In genomic region chr6:10837997-10838793, GRCh38 we compare ENCODE assay signal across 8 cellular contexts. TPM values are rescaled to one million over a fixed set of nuclear protein-coding genes. Genes with fewer than 3 reads are reported as not detected.
DNase-seq lines count a peak whose midpoint lies in the region; ATAC-seq, FAIRE-seq and TF ChIP-seq lines count a peak whose summit lies in the region.

Gene MAK (minus strand): TSS chr6:10838539. CDS start chr6:10830648, 7,891 bp downstream.

- H3K36me3 Mint-ChIP-seq in immature natural killer cell: no peaks in the 10 kb centered on the region

- H3K79me2 ChIP-seq in ACC112 (ENCODE audit: control insufficient read depth, insufficient read depth, low read length, unreplicated experiment): no peaks in the 10 kb centered on the region

- no peak for TF ChIP-seq CTCF in WERI-Rb-1 (IDR thresholded peaks at IDR 0.05; ENCODE audit: low read depth, low read length)
- no peak for TF ChIP-seq CTCF in bronchial epithelial cell (IDR thresholded peaks at IDR 0.05; ENCODE audit: insufficient read depth, low read length, severe bottlenecking)

- DNase-seq in NCI-H2171 (lab: John Stamatoyannopoulos, UW) (peak; percentile 80), WERI-Rb-1 (peak; percentile 99), bronchial epithelial cell (ENCODE audit: low read depth) (peak; percentile 83), immature natural killer cell (peak; percentile 85 to 87 (median 86)), smooth muscle cell of the brain vasculature (ENCODE audit: low read depth, low spot score) (peak; percentile 43)

- H3K36me3 ChIP-seq in ACC112 (ENCODE audit: insufficient read depth, low read length) (no peaks in the 10 kb centered on the region), WERI-Rb-1 (peaks cover 36% of the 10 kb centered on the region), bronchial epithelial cell (ENCODE audit: control insufficient read depth, insufficient read depth, low read length) (no peaks in the 10 kb centered on the region)

- H3K4me1 Mint-ChIP-seq in immature natural killer cell: peaks cover 17 to 23% of the 10 kb centered on the region in 2 donors

- peaks cover 24 to 50% (median 32%) of the 10 kb centered on the region in 3 donors for H3K27me3 Mint-ChIP-seq in immature natural killer cell (ENCODE audit: low read depth in 3 of 3)

- peak within 1 kb of the TSS; percentile 61 for H2AFZ ChIP-seq in ACC112 (ENCODE audit: low read length, unreplicated experiment)

- peaks cover 11% of the 10 kb centered on the region for H3K9me3 ChIP-seq in WERI-Rb-1 (ENCODE audit: severe bottlenecking)

- ATAC-seq in GM18868 (IDR thresholded peaks at IDR 0.05; ENCODE audit: unreplicated experiment) (peak; percentile 83), HG03097 (IDR thresholded peaks at IDR 0.05; ENCODE audit: low FRiP score, unreplicated experiment) (peak; percentile 76)

- H3K4me3 ChIP-seq in ACC112 (ENCODE audit: low read depth, low read length) (peak within 1 kb of the TSS; percentile 73), WERI-Rb-1 (ENCODE audit: low read depth, low read length) (peak within 1 kb of the TSS; percentile 89), bronchial epithelial cell (ENCODE audit: low read depth, low read length) (peak within 1 kb of the TSS; percentile 48)

- H3K4me3 Mint-ChIP-seq in immature natural killer cell: peak within 1 kb of the TSS; percentile 77 to 86 (median 80)

- H3K9me3 Mint-ChIP-seq in immature natural killer cell: no peaks in the 10 kb centered on the region

- H3K27ac Mint-ChIP-seq in immature natural killer cell: peak within 1 kb of the TSS in 4 of 6 donors; percentile 48 to 70 (median 52)

- H3K27ac ChIP-seq in ACC112 (ENCODE audit: low read depth, low read length): no peak within 1 kb of the TSS
- H3K27ac ChIP-seq in WERI-Rb-1: peak within 1 kb of the TSS; percentile 98

- no peak for FAIRE-seq in bronchial epithelial cell (lab: Jason Lieb, UNC)

- H3K27me3 ChIP-seq in ACC112 (ENCODE audit: insufficient read depth, low read length) (peaks cover 79% of the 10 kb centered on the region), WERI-Rb-1 (ENCODE audit: insufficient read depth, low read depth, severe bottlenecking) (no peaks in the 10 kb centered on the region), bronchial epithelial cell (ENCODE audit: control insufficient read depth, insufficient read depth, low read length) (no peaks in the 10 kb centered on the region)

- H3K4me1 ChIP-seq in ACC112 (ENCODE audit: control insufficient read depth, insufficient read depth, low read length, unreplicated experiment): no peaks in the 10 kb centered on the region

RNA-seq across cellular contexts. Expression of gene MAK, which starts in this region (rescaled TPM):
- total RNA-seq in bronchial epithelial cell: not detected in 2 replicates
- polyA plus RNA-seq in immature natural killer cell: under 1 TPM in 2 of 3 donors, not detected in 1; 0.06 to 0.18 TPM

Comparison
In these comparisons a context has a peak if more than half of its experiments do, and no peak if none do; other contexts are left out.
1. Peak in DNase-seq and H3K4me3 ChIP-seq in bronchial epithelial cell; RNA of the gene not detected or under 1 TPM.
2. Peak in DNase-seq in immature natural killer cell; RNA of the gene not detected or under 1 TPM.
3. DNase-seq: peak in every context shown above with its lines; median percentile 99 in WERI-Rb-1; 86 in immature natural killer cell; 83 in bronchial epithelial cell; 80 in NCI-H2171; 43 in smooth muscle cell of the brain vasculature.